Comparison of ENCODE assay signal across 21 cellular contexts in genomic region chr4:186829097-186829496, GRCh38.
"Had no signal": no experiment of that assay in that cellular context is flagged by ENCODE, and none has a peak within 500 bp of the region (broad histone marks: within the 10 kb centered on the region; RNA-seq: fewer than 3 reads in every experiment).

No MANE protein-coding gene starts in this region.

- H3K36me3 ChIP-seq: gastroesophageal sphincter, sigmoid colon, transverse colon had no signal

- FAIRE-seq: islet of Langerhans, urothelium cell line had no signal

- H3K4me3 ChIP-seq: coronary artery, gastroesophageal sphincter, sigmoid colon, transverse colon had no signal

- H3K27ac ChIP-seq: coronary artery, epithelial cell of prostate, gastroesophageal sphincter, sigmoid colon, transverse colon had no signal

- H3K4me1 ChIP-seq: gastroesophageal sphincter, sigmoid colon had no signal

- H3K9me3 ChIP-seq: gastroesophageal sphincter, sigmoid colon, transverse colon had no signal

- H3K27me3 ChIP-seq: gastroesophageal sphincter, sigmoid colon, transverse colon had no signal

- DNase-seq: activated CD4-positive, alpha-beta memory T cell treated with anti-CD3 and anti-CD28 coated beads for 36 hours; activated CD4-positive, alpha-beta T cell treated with anti-CD3 and anti-CD28 coated beads for 48 hours; activated effector memory CD4-positive, alpha-beta T cell treated with Interleukin-2 at 50 U/mL for 16 hours; activated naive CD4-positive, alpha-beta T cell treated with anti-CD3 and anti-CD28 coated beads for 36 hours; activated naive CD8-positive, alpha-beta T cell treated with anti-CD3 and anti-CD28 coated beads, Interleukin-2, amount 10 ng/mL, durations not matched to agents 7 days and 5 days; activated T-cell treated with anti-CD3 and anti-CD28 coated beads, Interleukin-2, amount 50 U/mL, for 72 hours; cerebellar nuclear complex; endodermal cell; head of caudate nucleus; naive B cell; occipital lobe; sigmoid colon; stimulated activated CD4-positive, alpha-beta T cell treated with anti-CD3 and anti-CD28 coated beads, Interleukin-2, amount 100 ng/mL, for 48 hours; stimulated activated CD8-positive, alpha-beta memory T cell treated with anti-CD3 and anti-CD28 coated beads, Interleukin-4, amount 100 ng/mL, for 48 hours; stimulated activated naive B cell treated with anti-CD40 and anti-IgM and Interleukin-4, amounts not matched to agents 10 μg/mL and 1 μg/mL and 100 μg/mL, for 72 hours; transverse colon had no signal

- ATAC-seq: activated T-cell treated with anti-CD3 and anti-CD28 coated beads, Interleukin-2, amount 50 U/mL, for 72 hours; gastroesophageal sphincter; stimulated activated naive B cell treated with anti-CD40 and anti-IgM and Interleukin-4, amounts not matched to agents 10 μg/mL and 1 μg/mL and 100 μg/mL, for 72 hours had no signal
